In the genomic region with DNA sequence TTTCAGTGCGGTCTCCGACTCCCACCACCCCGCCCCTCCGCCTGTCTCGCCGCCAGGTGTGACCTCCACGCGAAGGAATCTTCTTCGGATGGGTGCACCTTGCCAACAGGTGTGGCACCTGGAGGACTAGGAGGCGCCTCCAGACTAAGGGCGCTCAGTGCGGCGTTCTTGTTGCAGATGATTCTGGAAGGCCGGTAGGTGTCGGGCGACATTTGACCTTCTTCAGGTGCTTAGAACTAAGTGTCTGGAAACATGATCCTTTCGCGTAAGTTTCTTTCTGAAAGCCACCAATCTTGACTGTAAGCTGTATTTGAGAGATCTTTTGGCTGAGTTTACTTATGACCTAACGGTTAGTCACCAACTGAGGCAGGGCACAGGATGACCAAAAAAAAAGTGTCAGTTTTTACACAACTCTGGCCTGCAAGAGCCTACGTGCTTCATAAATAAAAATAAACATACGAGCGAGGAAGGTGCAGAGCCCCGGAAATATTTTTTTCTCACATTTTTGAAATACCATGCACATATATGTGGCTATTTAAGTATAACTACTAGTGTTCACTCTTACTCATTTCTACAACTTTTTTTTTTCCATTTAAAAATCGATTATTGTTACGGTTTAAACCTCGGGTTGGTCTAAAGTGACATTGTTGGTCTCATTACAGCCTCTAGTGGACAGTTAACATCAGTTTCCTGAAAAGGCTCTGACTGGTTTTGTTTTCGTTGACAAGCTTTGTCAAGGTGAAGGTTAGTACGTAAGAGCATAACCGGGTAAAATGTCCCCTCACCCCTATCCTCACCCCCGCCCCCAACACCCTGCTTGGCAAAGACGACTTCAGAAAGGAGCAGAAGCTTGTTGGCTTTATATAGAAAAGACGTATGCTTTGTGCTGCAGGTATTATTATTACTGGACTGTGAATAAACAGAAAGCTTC, we compare ENCODE assay signal across 8 cellular contexts. TPM values are rescaled to one million over a fixed set of nuclear protein-coding genes. Genes with fewer than 3 reads are reported as not detected.
DNase-seq lines count a peak whose midpoint lies in the region; ATAC-seq, FAIRE-seq and TF ChIP-seq lines count a peak whose summit lies in the region.

No MANE protein-coding gene starts in this region.

- H3K9me3 Mint-ChIP-seq in stimulated activated naive CD8-positive, alpha-beta T cell treated with anti-CD3 and anti-CD28 coated beads, Interleukin-15, amount 100 ng/mL, for 72 hours = no peaks in the 10 kb centered on the region

- no peaks in the 10 kb centered on the region for H3K27me3 Mint-ChIP-seq in stimulated activated naive CD8-positive, alpha-beta T cell treated with anti-CD3 and anti-CD28 coated beads, Interleukin-15, amount 100 ng/mL, for 72 hours

- H3K36me3 ChIP-seq in endothelial cell of umbilical vein (ENCODE audit: control insufficient read depth in 2 of 2, extremely low read depth in 1 of 2, insufficient read depth in 2 of 2, low read length in 2 of 2) (no peaks in the 10 kb centered on the region), mucosa of descending colon (ENCODE audit: low read depth) (no peaks in the 10 kb centered on the region)

- H3K9me3 ChIP-seq in endothelial cell of umbilical vein (replicated peaks; ENCODE audit: control insufficient read depth, insufficient read depth, low read length) = no peaks in the 10 kb centered on the region
- no peaks in the 10 kb centered on the region for H3K9me3 ChIP-seq in mucosa of descending colon

- H3K9ac ChIP-seq in endothelial cell of umbilical vein (replicated peaks; ENCODE audit: extremely low read depth, insufficient read depth, low read length) = peak overlapping the region; percentile 85

- peak; percentile 63 for DNase-seq in AG08395 (ENCODE audit: low spot score)
- DNase-seq in NCI-H82 treated with DMSO at 0.1 percent for 48 hours (lab: John Stamatoyannopoulos, UW; ENCODE audit: unreplicated experiment) = peak; percentile 36
- peak; percentile 40 for DNase-seq in activated CD8-positive, alpha-beta memory T cell treated with anti-CD3 and anti-CD28 coated beads, Interleukin-2, amount 50 U/mL, for 1 hour (ENCODE audit: extremely low read depth)
- peak; percentile 88 for DNase-seq in endothelial cell of umbilical vein (ENCODE audit: low read depth, low spot score)
- peak; percentile 73 to 82 (median 80) for DNase-seq in mucosa of descending colon
- DNase-seq in stimulated activated naive CD8-positive, alpha-beta T cell treated with anti-CD3 and anti-CD28 coated beads, Interleukin-15, amount 100 ng/mL, for 72 hours = peak; percentile 37 to 56

- peaks cover 6% of the 10 kb centered on the region for H3K79me2 ChIP-seq in endothelial cell of umbilical vein (ENCODE audit: control insufficient read depth, insufficient read depth, low read length)

- H3K4me3 ChIP-seq in endothelial cell of umbilical vein (replicated peaks in 1 of 3; ENCODE audit: insufficient read depth in 1 of 3, low read depth in 1 of 3, low read length in 3 of 3) (peak overlapping the region; percentile 56 to 86 (median 76)), mucosa of descending colon (peak overlapping the region; percentile 37)

- H3K4me1 ChIP-seq in endothelial cell of umbilical vein (ENCODE audit: control insufficient read depth, extremely low read depth, insufficient read depth, low read length) (peaks cover 45% of the 10 kb centered on the region), mucosa of descending colon (ENCODE audit: low read depth) (peaks cover 18% of the 10 kb centered on the region)

- CTCF ChIA-PET in endothelial cell of umbilical vein (lab: Charles Lee) = interaction anchor here (0.6 to 5.0 kb wide), 67 partner anchors 7 to 519 kb away, joined by 3 to 234 read pairs (median 4); no protein-coding TSS in a partner anchor

- dilution Hi-C loops in endothelial cell of umbilical vein (cut with MboI; ENCODE audit: extremely low pct_ligation_motif_present, low sequenced_read_pairs) = no loop called here

- H3K9me1 ChIP-seq in endothelial cell of umbilical vein (replicated peaks; ENCODE audit: control insufficient read depth, extremely low read depth, insufficient read depth, low read length) = no peaks in the 10 kb centered on the region

- H3K4me3 Mint-ChIP-seq in stimulated activated naive CD8-positive, alpha-beta T cell treated with anti-CD3 and anti-CD28 coated beads, Interleukin-15, amount 100 ng/mL, for 72 hours = peak overlapping the region; percentile 91 to 94

- peak overlapping the region; percentile 84 for H2AFZ ChIP-seq in endothelial cell of umbilical vein (ENCODE audit: low read depth, low read length)

- intact Hi-C loops in endothelial cell of umbilical vein (cut with micrococcal nuclease) = loop anchor here (1.0 kb wide), 2 partner anchors 252 to 431 kb away; no protein-coding TSS in a partner anchor
- intact Hi-C loops in mucosa of descending colon (cut with DNase I, micrococcal nuclease) = loop anchor here (5.0 to 10.0 kb wide), 2 partner anchors 246 to 248 kb away; no protein-coding TSS in a partner anchor

- H3K27me3 ChIP-seq in endothelial cell of umbilical vein (ENCODE audit: control insufficient read depth in 2 of 2, insufficient read depth in 2 of 2, low read length in 2 of 2) = no peaks in the 10 kb centered on the region

- TSS peak; percentile 45 for BruUV-seq in endothelial cell of umbilical vein (replicated peaks; lab: Mats Ljungman, UMichigan)

- H3K27ac ChIP-seq in endothelial cell of umbilical vein (ENCODE audit: insufficient read depth, low read depth, low read length) = peak overlapping the region; percentile 88

- H4K20me1 ChIP-seq in endothelial cell of umbilical vein (replicated peaks; ENCODE audit: control insufficient read depth, extremely low read depth, insufficient read depth, low read length) = no peaks in the 10 kb centered on the region

- TF ChIP-seq CTCF in endothelial cell of umbilical vein (IDR thresholded peaks at IDR 0.05; ENCODE audit: extremely low read depth in 1 of 2, insufficient read depth in 1 of 2, low read depth in 1 of 2, low read length in 2 of 2) (peak; percentile 59 to 60), mucosa of descending colon (IDR thresholded peaks at IDR 0.05) (peak; percentile 66)

- peak overlapping the region; percentile 96 to 99 for H3K27ac Mint-ChIP-seq in stimulated activated naive CD8-positive, alpha-beta T cell treated with anti-CD3 and anti-CD28 coated beads, Interleukin-15, amount 100 ng/mL, for 72 hours

- FAIRE-seq in endothelial cell of umbilical vein (lab: Jason Lieb, UNC) = peak; percentile 83

- POLR2A ChIA-PET in endothelial cell of umbilical vein (lab: Charles Lee) = interaction anchor here (0.7 to 1.5 kb wide), 2 partner anchors 39 to 249 kb away, joined by 3 to 6 read pairs; no protein-coding TSS in a partner anchor

- peaks cover 64% of the 10 kb centered on the region for H3K4me1 Mint-ChIP-seq in stimulated activated naive CD8-positive, alpha-beta T cell treated with anti-CD3 and anti-CD28 coated beads, Interleukin-15, amount 100 ng/mL, for 72 hours

- peak overlapping the region; percentile 95 for H3K4me2 ChIP-seq in endothelial cell of umbilical vein (ENCODE audit: insufficient read depth, low read length)

- ATAC-seq in GM18511 (IDR thresholded peaks at IDR 0.05; ENCODE audit: unreplicated experiment) (peak; percentile 34), HG03108 (IDR thresholded peaks at IDR 0.05; ENCODE audit: unreplicated experiment) (peak; percentile 24), mucosa of descending colon (peak; percentile 16)
- peak; percentile 26 for ATAC-seq in stimulated activated naive CD8-positive, alpha-beta T cell treated with anti-CD3 and anti-CD28 coated beads, Interleukin-15, amount 100 ng/mL, for 72 hours

- no peak for TF ChIP-seq POLR2A in endothelial cell of umbilical vein (IDR thresholded peaks at IDR 0.05; ENCODE audit: low read depth, low read length)

TF ChIP-seq in endothelial cell of umbilical vein, 7 proteins besides CTCF, POLR2A, EP300 and RAD21:
- peak; percentile 90 for TF ChIP-seq FOS (IDR thresholded peaks at IDR 0.05; ENCODE audit: borderline replicate concordance, insufficient read depth, low read length)
- peak; percentile 34 for TF ChIP-seq JUN (IDR thresholded peaks at IDR 0.05; ENCODE audit: borderline replicate concordance, insufficient read depth, insufficient read length, low read depth)
- TF ChIP-seq, protein P1, sequence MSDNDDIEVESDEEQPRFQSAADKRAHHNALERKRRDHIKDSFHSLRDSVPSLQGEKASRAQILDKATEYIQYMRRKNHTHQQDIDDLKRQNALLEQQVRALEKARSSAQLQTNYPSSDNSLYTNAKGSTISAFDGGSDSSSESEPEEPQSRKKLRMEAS (IDR thresholded peaks at IDR 0.05; ENCODE audit: insufficient read depth, insufficient read length) = no peak
TF ChIP-seq in endothelial cell of umbilical vein: peak in this region for 2.

RNA-seq across cellular contexts. Expression of a gene that starts 1.6 kb away (rescaled TPM):
- total RNA-seq in endothelial cell of umbilical vein = 33.0 and 34.1 TPM in 2 replicates
- 16.4 and 23.3 TPM in 2 replicates for polyA plus RNA-seq in endothelial cell of umbilical vein
- polyA plus RNA-seq in endothelial cell of umbilical vein (2011; cell fraction: cytosol; rRNA removed) = 9.0 and 9.5 TPM in 2 replicates
- polyA plus RNA-seq in endothelial cell of umbilical vein (2011; cell fraction: nucleus; rRNA removed) = 23.7 and 25.8 TPM in 2 replicates
- polyA plus RNA-seq in endothelial cell of umbilical vein (2012) = 8.1 and 10.2 TPM in 2 replicates
- 70.2 and 70.9 TPM in 2 replicates for polyA minus RNA-seq in endothelial cell of umbilical vein
- polyA minus RNA-seq in endothelial cell of umbilical vein (2011; cell fraction: cytosol; rRNA and poly(A)+ RNA removed) = 4.3 TPM
- polyA minus RNA-seq in endothelial cell of umbilical vein (2011; cell fraction: nucleus; rRNA and poly(A)+ RNA removed) = 90.2 and 138 TPM in 2 replicates
- 10 to 100 TPM; 30.4 to 87.3 (median 50.1) TPM for total RNA-seq in mucosa of descending colon

Comparison
In these comparisons a context has a peak if more than half of its experiments do, and no peak if none do; other contexts are left out.
1. Peak in every context shown above with its lines: DNase-seq, ATAC-seq, H3K4me3 ChIP-seq and H3K27ac ChIP-seq.
2. DNase-seq: peak in every context shown above with its lines; median percentile 88 in endothelial cell of umbilical vein; 80 in mucosa of descending colon; 63 in AG08395; 46 in stimulated activated naive CD8-positive, alpha-beta T cell treated with anti-CD3 and anti-CD28 coated beads, Interleukin-15, amount 100 ng/mL, for 72 hours; 40 in activated CD8-positive, alpha-beta memory T cell treated with anti-CD3 and anti-CD28 coated beads, Interleukin-2, amount 50 U/mL, for 1 hour; 36 in NCI-H82 treated with DMSO at 0.1 percent for 48 hours.